8 cellular contexts compared by ENCODE assay signal in genomic region chr1:25520446-25521061, GRCh38. TPM values are rescaled to one million over a fixed set of nuclear protein-coding genes. Genes with fewer than 3 reads are reported as not detected.
A peak's percentile ranks its signal among the peaks of the same experiment; 100 is the strongest.
DNase-seq lines count a peak whose midpoint lies in the region; ATAC-seq, FAIRE-seq and TF ChIP-seq lines count a peak whose summit lies in the region.

No MANE protein-coding gene starts in this region.

- H3K9me3 ChIP-seq in BLaER1 = no peaks in the 10 kb centered on the region
- H3K9me3 ChIP-seq in parathyroid adenoma (ENCODE audit: control insufficient read depth, low read length) = no peaks in the 10 kb centered on the region
- H3K9me3 ChIP-seq in upper lobe of right lung = no peaks in the 10 kb centered on the region

- H3K4me3 ChIP-seq in BLaER1 (no peak overlapping the region), parathyroid adenoma (ENCODE audit: low read depth, low read length) (no peak overlapping the region), upper lobe of right lung (no peak overlapping the region)

- DNase-seq in HFFc6 = peak; percentile 50
- peak; percentile 41 for DNase-seq in RCC 7860 (ENCODE audit: low spot score)
- peak; percentile 38 for DNase-seq in foreskin melanocyte
- peak; percentile 61 for DNase-seq in upper lobe of right lung

- FAIRE-seq in RCC 7860 (lab: Jason Lieb, UNC) = peak; percentile 58

- H3K36me3 ChIP-seq in BLaER1 (no peaks in the 10 kb centered on the region), parathyroid adenoma (ENCODE audit: control insufficient read depth, insufficient read depth, low read length) (no peaks in the 10 kb centered on the region), upper lobe of right lung (no peaks in the 10 kb centered on the region)

- H3K4me3 Mint-ChIP-seq in HFFc6 = no peak overlapping the region
- no peak overlapping the region for H3K4me3 Mint-ChIP-seq in activated T-helper 17 cell treated with anti-CD3 and anti-CD28 coated beads, Interleukin-2, amount 50 U/mL, for 72 hours

- no peaks in the 10 kb centered on the region for H3K27me3 ChIP-seq in BLaER1
- no peaks in the 10 kb centered on the region for H3K27me3 ChIP-seq in parathyroid adenoma (ENCODE audit: control insufficient read depth, insufficient read depth, low read length)
- no peaks in the 10 kb centered on the region for H3K27me3 ChIP-seq in upper lobe of right lung

- peaks cover 17% of the 10 kb centered on the region for H3K4me1 Mint-ChIP-seq in HFFc6 (ENCODE audit: low read depth)
- no peaks in the 10 kb centered on the region for H3K4me1 Mint-ChIP-seq in activated T-helper 17 cell treated with anti-CD3 and anti-CD28 coated beads, Interleukin-2, amount 50 U/mL, for 72 hours

- H3K9ac ChIP-seq in BLaER1 = no peak overlapping the region
- no peak overlapping the region for H3K9ac ChIP-seq in parathyroid adenoma

- peaks cover 5% of the 10 kb centered on the region for H3K36me3 Mint-ChIP-seq in HFFc6 (ENCODE audit: low read depth)
- no peaks in the 10 kb centered on the region for H3K36me3 Mint-ChIP-seq in activated T-helper 17 cell treated with anti-CD3 and anti-CD28 coated beads, Interleukin-2, amount 50 U/mL, for 72 hours (ENCODE audit: low read depth)

- peak; percentile 60 for ATAC-seq in activated T-helper 17 cell treated with anti-CD3 and anti-CD28 coated beads, Interleukin-2, amount 50 U/mL, for 72 hours (replicated peaks)
- peak; percentile 68 for ATAC-seq in upper lobe of right lung
- ATAC-seq in HG03460 (IDR thresholded peaks at IDR 0.05; ENCODE audit: unreplicated experiment) = no peak

- H3K27ac ChIP-seq in BLaER1 = no peak overlapping the region; the same call in 1 of the 2 replicates
- H3K27ac ChIP-seq in parathyroid adenoma = no peak overlapping the region
- no peak overlapping the region for H3K27ac ChIP-seq in upper lobe of right lung

- H2AFZ ChIP-seq in parathyroid adenoma = no peak overlapping the region

- peaks cover 47% of the 10 kb centered on the region for H3K4me1 ChIP-seq in BLaER1
- no peaks in the 10 kb centered on the region for H3K4me1 ChIP-seq in parathyroid adenoma
- no peaks in the 10 kb centered on the region for H3K4me1 ChIP-seq in upper lobe of right lung

- peak; percentile 97 for TF ChIP-seq CTCF in HFFc6 (IDR thresholded peaks at IDR 0.05)
- peak; percentile 66 for TF ChIP-seq CTCF in parathyroid adenoma (IDR thresholded peaks at IDR 0.05)
- peak; percentile 90 for TF ChIP-seq CTCF in upper lobe of right lung (IDR thresholded peaks at IDR 0.05)

- intact Hi-C loops in upper lobe of right lung (cut with DNase I) = no loop called here

- H4K20me1 ChIP-seq in BLaER1 = no peaks in the 10 kb centered on the region

- H3K79me2 ChIP-seq in parathyroid adenoma = no peaks in the 10 kb centered on the region

- H3K9me3 Mint-ChIP-seq in HFFc6 = peaks cover 6% of the 10 kb centered on the region
- H3K9me3 Mint-ChIP-seq in activated T-helper 17 cell treated with anti-CD3 and anti-CD28 coated beads, Interleukin-2, amount 50 U/mL, for 72 hours = no peaks in the 10 kb centered on the region

- H3K27ac Mint-ChIP-seq in HFFc6 = no peak overlapping the region
- peak overlapping the region; percentile 68 for H3K27ac Mint-ChIP-seq in activated T-helper 17 cell treated with anti-CD3 and anti-CD28 coated beads, Interleukin-2, amount 50 U/mL, for 72 hours

- H3K27me3 Mint-ChIP-seq in HFFc6 (ENCODE audit: insufficient read depth) = peaks cover 8% of the 10 kb centered on the region
- H3K27me3 Mint-ChIP-seq in activated T-helper 17 cell treated with anti-CD3 and anti-CD28 coated beads, Interleukin-2, amount 50 U/mL, for 72 hours = no peaks in the 10 kb centered on the region

- H3K4me2 ChIP-seq in BLaER1 = peak overlapping the region; percentile 49
- H3K4me2 ChIP-seq in parathyroid adenoma (ENCODE audit: low read length) = no peak overlapping the region

RNA-seq across cellular contexts. Expression of gene LDLRAP1, which starts 22.9 kb away (rescaled TPM):
- 10 to 100 TPM; 10.4 to 14.1 (median 12.7) TPM for total RNA-seq in HFFc6 (2021; fragmentation: NEBNext Ultra II Directional; extraction: Animal tissue kit (Norgen Biotek cat#: 25700))
- total RNA-seq in activated T-helper 17 cell treated with anti-CD3 and anti-CD28 coated beads, Interleukin-2, amount 50 U/mL, for 72 hours = 10 to 100 TPM in 1 of 2 donors, 1 to 10 TPM in 1; 6.7 to 10.3 TPM
- total RNA-seq in upper lobe of right lung = 35.1 TPM
